8 cellular contexts compared by ENCODE assay signal in genomic region chr1:10866314-10867091, GRCh38.
DNase-seq lines count a peak whose midpoint lies in the region; ATAC-seq and TF ChIP-seq lines count a peak whose summit lies in the region.

No MANE protein-coding gene starts in this region.

- H3K9me3 ChIP-seq in neural progenitor cell (ENCODE audit: low read depth): no peaks in the 10 kb centered on the region

- DNase-seq in activated gamma-delta T cell treated with Interleukin-2 at 50 U/mL for 16 hours (peak; percentile 17), activated gamma-delta T cell (lab: John Stamatoyannopoulos, UW) (no peak), endothelial cell (ENCODE audit: low spot score) (peak; percentile 27), neural progenitor cell (ENCODE audit: low spot score) (peak; percentile 75), kidney glomerular epithelial cell (lab: John Stamatoyannopoulos, UW) (no peak)
- DNase-seq in activated CD4-positive, alpha-beta T cell treated with anti-CD3 and anti-CD28 coated beads for 48 hours: peak; percentile 46

- peaks cover 44% of the 10 kb centered on the region for H3K27me3 ChIP-seq in neural progenitor cell

- H4K20me1 ChIP-seq in neural progenitor cell (ENCODE audit: low read depth): peaks cover 3% of the 10 kb centered on the region

- ATAC-seq in GM18502 (IDR thresholded peaks at IDR 0.05; ENCODE audit: poor library complexity, unreplicated experiment) (no peak), HG03460 (IDR thresholded peaks at IDR 0.05; ENCODE audit: unreplicated experiment) (no peak)

- H3K27ac ChIP-seq in neural progenitor cell: no peak overlapping the region

- H3K27ac Mint-ChIP-seq in endothelial cell (ENCODE audit: unreplicated experiment) (no peak overlapping the region), neural progenitor cell (peak overlapping the region; percentile 34)

- H3K4me1 Mint-ChIP-seq in endothelial cell (ENCODE audit: unreplicated experiment): peaks cover 3% of the 10 kb centered on the region
- H3K4me1 Mint-ChIP-seq in neural progenitor cell: peaks cover 53% of the 10 kb centered on the region

- TF ChIP-seq CTCF in endothelial cell (IDR thresholded peaks at IDR 0.05; ENCODE audit: unreplicated experiment): no peak
- TF ChIP-seq CTCF in neural progenitor cell (IDR thresholded peaks at IDR 0.05): no peak

- no peaks in the 10 kb centered on the region for H3K36me3 Mint-ChIP-seq in endothelial cell (ENCODE audit: low read depth, unreplicated experiment)
- H3K36me3 Mint-ChIP-seq in neural progenitor cell: no peaks in the 10 kb centered on the region

- peaks cover 13% of the 10 kb centered on the region for H3K27me3 Mint-ChIP-seq in endothelial cell (ENCODE audit: unreplicated experiment)
- peaks cover 29% of the 10 kb centered on the region for H3K27me3 Mint-ChIP-seq in neural progenitor cell (ENCODE audit: insufficient read depth, low read depth)

- peak overlapping the region; percentile 76 for H2AFZ ChIP-seq in neural progenitor cell (replicated peaks)

- peak overlapping the region; percentile 59 for H3K4me3 ChIP-seq in neural progenitor cell

- H3K4me2 ChIP-seq in neural progenitor cell: peak overlapping the region; percentile 87

- no peaks in the 10 kb centered on the region for H3K9me3 Mint-ChIP-seq in endothelial cell (ENCODE audit: unreplicated experiment)
- no peaks in the 10 kb centered on the region for H3K9me3 Mint-ChIP-seq in neural progenitor cell

- no peaks in the 10 kb centered on the region for H3K36me3 ChIP-seq in neural progenitor cell

- H3F3A ChIP-seq in neural progenitor cell (ENCODE audit: low read depth): peaks cover 19% of the 10 kb centered on the region

- H3K4me3 Mint-ChIP-seq in endothelial cell (ENCODE audit: unreplicated experiment): peak overlapping the region; percentile 85
- peak overlapping the region; percentile 89 for H3K4me3 Mint-ChIP-seq in neural progenitor cell

- peaks cover 21% of the 10 kb centered on the region for H3K4me1 ChIP-seq in neural progenitor cell

- no peak overlapping the region for H3K9ac ChIP-seq in neural progenitor cell

- no peaks in the 10 kb centered on the region for H3K79me2 ChIP-seq in neural progenitor cell (ENCODE audit: low read depth)

Comparison
In these comparisons a context has a peak if more than half of its experiments do, and no peak if none do; other contexts are left out.
1. DNase-seq: peak in activated gamma-delta T cell treated with Interleukin-2 at 50 U/mL for 16 hours (single experiment), activated CD4-positive, alpha-beta T cell treated with anti-CD3 and anti-CD28 coated beads for 48 hours (single experiment), endothelial cell (single experiment) and neural progenitor cell (single experiment); none in activated gamma-delta T cell (single experiment) and kidney glomerular epithelial cell (single experiment).